Comparison of ENCODE assay signal across 11 cellular contexts in the genomic region with DNA sequence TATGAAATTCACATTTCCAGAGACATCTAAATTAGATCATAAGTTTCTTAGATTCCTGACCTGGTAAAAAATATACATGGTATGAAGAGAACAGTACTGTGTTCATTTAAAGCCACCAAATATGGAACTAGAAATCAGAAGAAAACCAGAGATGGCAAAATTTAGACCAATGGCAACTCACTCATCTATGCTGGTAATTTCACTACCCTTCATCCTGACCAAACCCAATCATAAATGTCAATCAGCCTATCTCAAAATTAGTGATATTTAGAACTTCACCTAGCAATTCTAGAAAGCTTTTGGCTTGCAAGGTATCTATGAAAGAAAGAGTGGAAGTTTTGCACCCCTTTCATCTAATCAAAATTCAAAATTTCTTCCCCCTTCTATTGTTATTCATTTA.
A peak's percentile ranks its signal among the peaks of the same experiment; 100 is the strongest.
DNase-seq lines count a peak whose midpoint lies in the region; ATAC-seq and TF ChIP-seq lines count a peak whose summit lies in the region.
"Had no signal": no experiment of that assay in that cellular context is flagged by ENCODE, and none has a peak within 500 bp of the region (broad histone marks: within the 10 kb centered on the region; RNA-seq: fewer than 3 reads in every experiment).

No MANE protein-coding gene starts in this region.

- CTCF ChIA-PET in A673 (lab: Charles Lee) = no interaction called here

- ATAC-seq in GM18498 (IDR thresholded peaks at IDR 0.05; ENCODE audit: unreplicated experiment) = peak; percentile 14
- peak; percentile 26 for ATAC-seq in GM21528 (IDR thresholded peaks at IDR 0.05; ENCODE audit: low FRiP score, unreplicated experiment)
- peak; percentile 24 for ATAC-seq in HG03460 (IDR thresholded peaks at IDR 0.05; ENCODE audit: unreplicated experiment)
- no peak for ATAC-seq in activated CD4-positive, CD25-positive, alpha-beta regulatory T cell treated with anti-CD3 and anti-CD28 coated beads, Interleukin-2, amount 50 U/mL, for 24 hours

- TF ChIP-seq EP300 in esophagus muscularis mucosa (IDR thresholded peaks at IDR 0.05) = no peak

- POLR2A ChIA-PET in A673 (lab: Charles Lee; ENCODE audit: low non-redundant PET) = interaction anchor here (0.6 kb wide), 1 partner anchor 644 kb away, joined by 3 read pairs; no protein-coding TSS in a partner anchor

- no TSS peak for BruUV-seq in A673 (replicated peaks; lab: Mats Ljungman, UMichigan)

- no peaks in the 10 kb centered on the region for H3K27me3 ChIP-seq in esophagus muscularis mucosa
- no peaks in the 10 kb centered on the region for H3K27me3 ChIP-seq in A673 (replicated peaks; ENCODE audit: insufficient read depth, low read depth, low read length, poor library complexity)
- H3K27me3 ChIP-seq: heart right ventricle had no signal

- intact Hi-C loops in esophagus muscularis mucosa (cut with DNase I) (no loop called here), A673 (cut with micrococcal nuclease; ENCODE audit: unreplicated experiment) (no loop called here)

- H3K36me3 ChIP-seq in esophagus muscularis mucosa = no peaks in the 10 kb centered on the region
- peaks cover 2% of the 10 kb centered on the region for H3K36me3 ChIP-seq in A673 (ENCODE audit: insufficient read depth, low read length, poor library complexity, severe bottlenecking)

- TF ChIP-seq CTCF in esophagus muscularis mucosa (IDR thresholded peaks at IDR 0.05) (no peak), A673 (conservative IDR thresholded peaks at IDR 0.05; ENCODE audit: low read depth, low read length) (no peak)

- H3K4me3 ChIP-seq in esophagus muscularis mucosa = no peak overlapping the region
- no peak overlapping the region for H3K4me3 ChIP-seq in A673 (ENCODE audit: low read depth, low read length, poor library complexity, severe bottlenecking)
- H3K4me3 ChIP-seq: heart right ventricle had no signal

- H3K9me3 ChIP-seq in esophagus muscularis mucosa (no peaks in the 10 kb centered on the region), A673 (ENCODE audit: low read depth, low read length, poor library complexity, severe bottlenecking) (no peaks in the 10 kb centered on the region)
- H3K9me3 ChIP-seq: heart right ventricle had no signal

- DNase-seq in esophagus muscularis mucosa (ENCODE audit: extremely low spot score) (no peak), A673 (ENCODE audit: low spot score) (no peak)
- DNase-seq in activated effector memory CD4-positive, alpha-beta T cell treated with anti-CD3 and anti-CD28 coated beads, Interleukin-2, amount 50 U/mL, for 16 hours = no peak
- no peak for DNase-seq in activated CD4-positive, alpha-beta T cell treated with anti-CD3 and anti-CD28 coated beads for 4 hours
- DNase-seq: DMS79, heart right ventricle, NCI-H1105 had no signal

- peak overlapping the region; percentile 13 to 74 (median 69) for H3K27ac ChIP-seq in esophagus muscularis mucosa (replicated peaks in 1 of 4)
- no peak overlapping the region for H3K27ac ChIP-seq in A673 (ENCODE audit: low read depth, low read length, poor library complexity, severe bottlenecking)

- TF ChIP-seq POLR2A in esophagus muscularis mucosa (IDR thresholded peaks at IDR 0.05; ENCODE audit: low read depth) = no peak

- H3K4me1 ChIP-seq in esophagus muscularis mucosa (peaks cover 13 to 35% (median 26%) of the 10 kb centered on the region in 4 donors), A673 (ENCODE audit: insufficient read depth, low read length, poor library complexity, severe bottlenecking) (peaks cover 13% of the 10 kb centered on the region)

Comparison
In these comparisons a context has a peak if more than half of its experiments do, and no peak if none do; other contexts are left out.
1. ATAC-seq: peak in GM18498 (single experiment), GM21528 (single experiment) and HG03460 (single experiment); none in activated CD4-positive, CD25-positive, alpha-beta regulatory T cell treated with anti-CD3 and anti-CD28 coated beads, Interleukin-2, amount 50 U/mL, for 24 hours (0 of 2).